In genomic region chr7:114412548-114412947, GRCh38 we compare ENCODE assay signal across 21 cellular contexts. TPM values are rescaled to one million over a fixed set of nuclear protein-coding genes. Genes with fewer than 3 reads are reported as not detected.
DNase-seq lines count a peak whose midpoint lies in the region; ATAC-seq, FAIRE-seq and TF ChIP-seq lines count a peak whose summit lies in the region.
"Had no signal": no experiment of that assay in that cellular context is flagged by ENCODE, and none has a peak within 500 bp of the region (broad histone marks: within the 10 kb centered on the region; RNA-seq: fewer than 3 reads in every experiment).

No MANE protein-coding gene starts in this region.

- FAIRE-seq in HepG2 (lab: Jason Lieb, UNC) = no peak

- H3K4me1 Mint-ChIP-seq in natural killer cell treated with Interleukin-12 subunit alpha and Interleukin-12 subunit beta and Interleukin-15 and Interleukin-18, amount 100 ng/mL, for 72 hours (ENCODE audit: low read depth in 2 of 2) = no peaks in the 10 kb centered on the region
- H3K4me1 Mint-ChIP-seq: central memory CD8-positive, alpha-beta T cell; naive thymus-derived CD8-positive, alpha-beta T cell; stimulated activated naive B cell treated with anti-CD40 and anti-IgM and Interleukin-4, amounts not matched to agents 10 μg/mL and 1 μg/mL and 100 μg/mL, for 72 hours had no signal

- H3K4me1 ChIP-seq in HepG2 (ENCODE audit: insufficient read depth, low read length) (peaks cover 40% of the 10 kb centered on the region), right lobe of liver (peaks cover 0 to 25% (median 3%) of the 10 kb centered on the region in 4 donors), right cardiac atrium (ENCODE audit: control insufficient read depth, insufficient read depth, low read length) (no peaks in the 10 kb centered on the region)

- CTCF ChIA-PET in HepG2 (lab: Yijun Ruan, JAX; ENCODE audit: low intra/inter-chr PET ratio, low total read pairs) = no interaction called here

- no TSS peak for BruUV-seq in HepG2 (replicated peaks; lab: Mats Ljungman, UMichigan)

- intact Hi-C loops in HepG2 (cut with micrococcal nuclease; ENCODE audit: unreplicated experiment) = no loop called here
- intact Hi-C loops in right lobe of liver (cut with DNase I) = loop anchor here in 1 of 2 donors (10.0 kb wide), 1 partner anchor 328 kb away; no protein-coding TSS in a partner anchor
- intact Hi-C loops in right cardiac atrium (cut with DNase I) = no loop called here

- DNase-seq in HepG2 (ENCODE audit: low spot score) = no peak
- no peak for DNase-seq in right lobe of liver
- DNase-seq in RPMI8226 = peak; percentile 4
- DNase-seq in right cardiac atrium = no peak
- DNase-seq in NCI-H82 treated with DMSO at 0.1 percent for 48 hours (lab: John Stamatoyannopoulos, UW; ENCODE audit: unreplicated experiment) = no peak
- no peak for DNase-seq in natural killer cell treated with Interleukin-12 subunit alpha and Interleukin-12 subunit beta and Interleukin-15 and Interleukin-18, amount 100 ng/mL, for 72 hours (ENCODE audit: low spot score)
- DNase-seq: ACHN; activated CD4-positive, alpha-beta T cell treated with anti-CD3 and anti-CD28 coated beads for 4 hours; activated CD8-positive, alpha-beta memory T cell treated with anti-CD3 and anti-CD28 coated beads, Interleukin-2, amount 50 U/mL, for 48 hours; activated effector memory CD4-positive, alpha-beta T cell treated with anti-CD3 and anti-CD28 coated beads, Interleukin-2, amount 50 U/mL, for 16 hours; amniotic stem cell; EL; head of caudate nucleus; mammary epithelial cell; naive thymus-derived CD8-positive, alpha-beta T cell; stimulated activated naive B cell treated with anti-CD40 and anti-IgM and Interleukin-4, amounts not matched to agents 10 μg/mL and 1 μg/mL and 100 μg/mL, for 72 hours had no signal

- peak overlapping the region; percentile 9 for H2AFZ ChIP-seq in HepG2 (ENCODE audit: low read length)
- H2AFZ ChIP-seq in neural cell (ENCODE audit: low read depth, low read length) = no peak overlapping the region

- no peaks in the 10 kb centered on the region for H3K36me3 ChIP-seq in HepG2 (replicated peaks in 1 of 2; ENCODE audit: control insufficient read depth in 1 of 2, insufficient read depth in 2 of 2, low read length in 2 of 2)
- no peaks in the 10 kb centered on the region for H3K36me3 ChIP-seq in right lobe of liver
- H3K36me3 ChIP-seq in neural cell (ENCODE audit: insufficient read depth, low read length) = no peaks in the 10 kb centered on the region
- H3K36me3 ChIP-seq: tibial nerve had no signal

- whole genome bisulfite sequencing in HepG2 (ENCODE audit: low lambda C conversion rate) = 70% methylated on average over 4 of the region's 4 CpGs
- no CpG with 5 or more reads among the region's 4 CpGs for WGBS in right lobe of liver (ENCODE audit: insufficient coverage, low coverage, low lambda C conversion rate, missing lambda C conversion rate)
- WGBS in right cardiac atrium = 90% methylated on average over 4 of the region's 4 CpGs

- TF ChIP-seq POLR2A in HepG2 (IDR thresholded peaks at IDR 0.05; ENCODE audit: insufficient read depth in 1 of 2, low read depth in 2 of 2, low read length in 2 of 2) = no peak
- no peak for TF ChIP-seq POLR2A in right lobe of liver (IDR thresholded peaks at IDR 0.05)

- in situ Hi-C loops in HepG2 (cut with HindIII; ENCODE audit: extremely low pct_ligation_motif_present, low pct_unique_long_range_greater_than_20kb) = loop anchor here (25.0 kb wide), 1 partner anchor 325 kb away; no protein-coding TSS in a partner anchor

- TF ChIP-seq RAD21 in HepG2 (CRISPR knock-in tag; IDR thresholded peaks at IDR 0.05) (no peak), neural cell (conservative IDR thresholded peaks at IDR 0.05) (no peak)

- no peaks in the 10 kb centered on the region for H3F3A ChIP-seq in neural cell (ENCODE audit: insufficient read depth, low read length, poor library complexity, severe bottlenecking)

- H3K27me3 Mint-ChIP-seq in natural killer cell treated with Interleukin-12 subunit alpha and Interleukin-12 subunit beta and Interleukin-15 and Interleukin-18, amount 100 ng/mL, for 72 hours = no peaks in the 10 kb centered on the region
- H3K27me3 Mint-ChIP-seq: central memory CD8-positive, alpha-beta T cell; naive thymus-derived CD8-positive, alpha-beta T cell; stimulated activated naive B cell treated with anti-CD40 and anti-IgM and Interleukin-4, amounts not matched to agents 10 μg/mL and 1 μg/mL and 100 μg/mL, for 72 hours had no signal

- H3K36me3 Mint-ChIP-seq in natural killer cell treated with Interleukin-12 subunit alpha and Interleukin-12 subunit beta and Interleukin-15 and Interleukin-18, amount 100 ng/mL, for 72 hours = no peaks in the 10 kb centered on the region
- H3K36me3 Mint-ChIP-seq: naive thymus-derived CD8-positive, alpha-beta T cell; stimulated activated naive B cell treated with anti-CD40 and anti-IgM and Interleukin-4, amounts not matched to agents 10 μg/mL and 1 μg/mL and 100 μg/mL, for 72 hours had no signal

- no peak overlapping the region for H3K27ac ChIP-seq in HepG2 (ENCODE audit: extremely low read length, insufficient read depth, low read length)
- H3K27ac ChIP-seq in right lobe of liver = no peak overlapping the region
- H3K27ac ChIP-seq in neural cell (ENCODE audit: low read length) = no peak overlapping the region
- no peak overlapping the region for H3K27ac ChIP-seq in right cardiac atrium (ENCODE audit: low read length)
- H3K27ac ChIP-seq: C4-2B, tibial nerve had no signal

- H3K9me3 ChIP-seq in HepG2 (ENCODE audit: low read length) = no peaks in the 10 kb centered on the region
- H3K9me3 ChIP-seq in right lobe of liver = no peaks in the 10 kb centered on the region
- H3K9me3 ChIP-seq in neural cell (ENCODE audit: low read length) = no peaks in the 10 kb centered on the region
- no peaks in the 10 kb centered on the region for H3K9me3 ChIP-seq in right cardiac atrium (ENCODE audit: control insufficient read depth, low read length)
- H3K9me3 ChIP-seq: tibial nerve had no signal

- POLR2A ChIA-PET in HepG2 (lab: Yijun Ruan, JAX) = no interaction called here

- H3K27ac Mint-ChIP-seq in natural killer cell treated with Interleukin-12 subunit alpha and Interleukin-12 subunit beta and Interleukin-15 and Interleukin-18, amount 100 ng/mL, for 72 hours = no peak overlapping the region
- H3K27ac Mint-ChIP-seq: naive thymus-derived CD8-positive, alpha-beta T cell; stimulated activated naive B cell treated with anti-CD40 and anti-IgM and Interleukin-4, amounts not matched to agents 10 μg/mL and 1 μg/mL and 100 μg/mL, for 72 hours had no signal

- no peak overlapping the region for H3K4me2 ChIP-seq in HepG2 (ENCODE audit: low read depth, low read length)
- H3K4me2 ChIP-seq in neural cell (ENCODE audit: low read length) = peak overlapping the region; percentile 9

- peaks cover 3% of the 10 kb centered on the region for H3K9me3 Mint-ChIP-seq in natural killer cell treated with Interleukin-12 subunit alpha and Interleukin-12 subunit beta and Interleukin-15 and Interleukin-18, amount 100 ng/mL, for 72 hours
- H3K9me3 Mint-ChIP-seq: naive thymus-derived CD8-positive, alpha-beta T cell; stimulated activated naive B cell treated with anti-CD40 and anti-IgM and Interleukin-4, amounts not matched to agents 10 μg/mL and 1 μg/mL and 100 μg/mL, for 72 hours had no signal

- H3K79me2 ChIP-seq in HepG2 (ENCODE audit: insufficient read depth, low read length) = no peaks in the 10 kb centered on the region
- no peaks in the 10 kb centered on the region for H3K79me2 ChIP-seq in neural cell (replicated peaks; ENCODE audit: insufficient read depth, low read length)

- H3K27me3 ChIP-seq in HepG2 (ENCODE audit: control insufficient read depth in 1 of 2, insufficient read depth in 2 of 2, low read length in 2 of 2) (no peaks in the 10 kb centered on the region), right lobe of liver (no peaks in the 10 kb centered on the region), neural cell (ENCODE audit: insufficient read depth, low read depth, low read length) (no peaks in the 10 kb centered on the region), right cardiac atrium (ENCODE audit: control insufficient read depth, insufficient read depth) (no peaks in the 10 kb centered on the region)
- H3K27me3 ChIP-seq: tibial nerve had no signal

- ATAC-seq in HepG2 = no peak
- no peak for ATAC-seq in right lobe of liver
- ATAC-seq in right cardiac atrium = no peak
- ATAC-seq in HG02798 (IDR thresholded peaks at IDR 0.05; ENCODE audit: poor library complexity, unreplicated experiment) = no peak
- no peak for ATAC-seq in natural killer cell treated with Interleukin-12 subunit alpha and Interleukin-12 subunit beta and Interleukin-15 and Interleukin-18, amount 100 ng/mL, for 72 hours
- ATAC-seq: naive thymus-derived CD8-positive, alpha-beta T cell; stimulated activated naive B cell treated with anti-CD40 and anti-IgM and Interleukin-4, amounts not matched to agents 10 μg/mL and 1 μg/mL and 100 μg/mL, for 72 hours had no signal

- H3K9ac ChIP-seq in HepG2 (ENCODE audit: insufficient read depth, low read depth, low read length) (no peak overlapping the region), neural cell (ENCODE audit: low read length) (no peak overlapping the region)

- H3K4me3 Mint-ChIP-seq in natural killer cell treated with Interleukin-12 subunit alpha and Interleukin-12 subunit beta and Interleukin-15 and Interleukin-18, amount 100 ng/mL, for 72 hours = no peak overlapping the region
- H3K4me3 Mint-ChIP-seq: central memory CD8-positive, alpha-beta T cell; naive thymus-derived CD8-positive, alpha-beta T cell; stimulated activated naive B cell treated with anti-CD40 and anti-IgM and Interleukin-4, amounts not matched to agents 10 μg/mL and 1 μg/mL and 100 μg/mL, for 72 hours had no signal

- no peaks in the 10 kb centered on the region for H4K20me1 ChIP-seq in HepG2 (ENCODE audit: insufficient read depth, low read length)
- H4K20me1 ChIP-seq in neural cell (ENCODE audit: insufficient read depth) = no peaks in the 10 kb centered on the region

- TF ChIP-seq CTCF in HepG2 (CRISPR knock-in tag; IDR thresholded peaks at IDR 0.05) = no peak
- no peak for TF ChIP-seq CTCF in right lobe of liver (IDR thresholded peaks at IDR 0.05)
- TF ChIP-seq CTCF in neural cell (IDR thresholded peaks at IDR 0.05; ENCODE audit: poor library complexity, severe bottlenecking) = no peak

- H3K9me2 ChIP-seq in neural cell (ENCODE audit: insufficient read depth, low read length) = no peaks in the 10 kb centered on the region

- no peak for TF ChIP-seq EP300 in HepG2 (IDR thresholded peaks at IDR 0.05; ENCODE audit: low read depth in 2 of 2, low read length in 2 of 2)
- TF ChIP-seq EP300 in HepG2 (CRISPR knock-in tag; IDR thresholded peaks at IDR 0.05; ENCODE audit: borderline replicate concordance) = no peak
- TF ChIP-seq EP300 in neural cell (conservative IDR thresholded peaks at IDR 0.05; ENCODE audit: poor library complexity, severe bottlenecking) = no peak

- no peak overlapping the region for H3K4me3 ChIP-seq in HepG2 (replicated peaks in 1 of 3; ENCODE audit: insufficient read depth in 1 of 3, low read depth in 2 of 3, low read length in 3 of 3)
- no peak overlapping the region for H3K4me3 ChIP-seq in right lobe of liver
- H3K4me3 ChIP-seq in neural cell (ENCODE audit: low read length) = no peak overlapping the region
- no peak overlapping the region for H3K4me3 ChIP-seq in right cardiac atrium (ENCODE audit: low read length)
- H3K4me3 ChIP-seq: tibial nerve had no signal

RNA-seq across cellular contexts. Expression of gene FOXP2, which starts 2.1 kb away (rescaled TPM):
- 0.04 TPM in 1 of 2 replicates, not detected in the other for total RNA-seq in HepG2 (2016; rRNA removed; fragmentation: Illumina TruSeq; extraction: Trizol)
- not detected in 2 replicates for total RNA-seq in HepG2 (2016; cell fraction: cytosol; rRNA removed; fragmentation: Illumina TruSeq; extraction: Trizol; ENCODE audit: low read depth)
- 0.09 TPM in 1 of 2 replicates, not detected in the other for total RNA-seq in HepG2 (2016; cell fraction: insoluble cytoplasmic fraction; rRNA removed; fragmentation: Illumina TruSeq; extraction: Trizol)
- total RNA-seq in HepG2 (2016; cell fraction: membrane; rRNA removed; fragmentation: Illumina TruSeq; extraction: Trizol) = not detected in 2 replicates
- 0.19 and 0.22 TPM in 2 replicates for total RNA-seq in HepG2 (2016; cell fraction: nucleus; rRNA removed; fragmentation: Illumina TruSeq; extraction: Trizol)
- polyA plus RNA-seq in HepG2 (2011; rRNA removed) = 0.69 and 0.90 TPM in 2 replicates
- polyA plus RNA-seq in HepG2 (2011; cell fraction: cytosol; rRNA removed) = 0.60 and 0.93 TPM in 2 replicates
- 0.92 and 1.1 TPM in 2 replicates for polyA plus RNA-seq in HepG2 (2011; cell fraction: nucleus; rRNA removed)
- 0.72 and 0.85 TPM in 2 replicates for polyA plus RNA-seq in HepG2 (2012)
- polyA plus RNA-seq in HepG2 (2016; cell fraction: cytosol; fragmentation: Illumina TruSeq; extraction: Trizol; ENCODE audit: low read depth) = not detected in 2 replicates
- polyA plus RNA-seq in HepG2 (2016; cell fraction: insoluble cytoplasmic fraction; fragmentation: Illumina TruSeq; extraction: Trizol; ENCODE audit: low read depth) = 0.09 TPM in 1 of 2 replicates, not detected in the other
- not detected in 2 replicates for polyA plus RNA-seq in HepG2 (2016; cell fraction: membrane; fragmentation: Illumina TruSeq; extraction: Trizol; ENCODE audit: low read depth)
- polyA plus RNA-seq in HepG2 (2016; cell fraction: nucleus; fragmentation: Illumina TruSeq; extraction: Trizol; ENCODE audit: insufficient read depth, low read depth) = not detected in 2 replicates
- 3.1 and 4.6 TPM in 2 replicates for polyA minus RNA-seq in HepG2 (2011; rRNA and poly(A)+ RNA removed; ENCODE audit: low replicate concordance)
- 0.99 and 1.2 TPM in 2 replicates for polyA minus RNA-seq in HepG2 (2011; cell fraction: cytosol; rRNA and poly(A)+ RNA removed)
- polyA minus RNA-seq in HepG2 (2011; cell fraction: nucleus; rRNA and poly(A)+ RNA removed) = 5.7 and 8.5 TPM in 2 replicates
- total RNA-seq in right lobe of liver = 1 to 10 TPM; 2.9 to 8.3 (median 4.4) TPM
- 37.9 and 51.3 TPM in 2 replicates for polyA plus RNA-seq in neural cell
- 82.7 and 91.8 TPM in 2 replicates for polyA minus RNA-seq in neural cell
- total RNA-seq in right cardiac atrium = 1 to 10 TPM; 2.0 to 4.5 (median 2.3) TPM
- 0.66 TPM for polyA plus RNA-seq in right cardiac atrium
- total RNA-seq in natural killer cell treated with Interleukin-12 subunit alpha and Interleukin-12 subunit beta and Interleukin-15 and Interleukin-18, amount 100 ng/mL, for 72 hours = not detected
- total RNA-seq: naive thymus-derived CD8-positive, alpha-beta T cell had no signal
- polyA plus RNA-seq: mammary epithelial cell; naive thymus-derived CD8-positive, alpha-beta T cell had no signal
